In the genomic region with DNA sequence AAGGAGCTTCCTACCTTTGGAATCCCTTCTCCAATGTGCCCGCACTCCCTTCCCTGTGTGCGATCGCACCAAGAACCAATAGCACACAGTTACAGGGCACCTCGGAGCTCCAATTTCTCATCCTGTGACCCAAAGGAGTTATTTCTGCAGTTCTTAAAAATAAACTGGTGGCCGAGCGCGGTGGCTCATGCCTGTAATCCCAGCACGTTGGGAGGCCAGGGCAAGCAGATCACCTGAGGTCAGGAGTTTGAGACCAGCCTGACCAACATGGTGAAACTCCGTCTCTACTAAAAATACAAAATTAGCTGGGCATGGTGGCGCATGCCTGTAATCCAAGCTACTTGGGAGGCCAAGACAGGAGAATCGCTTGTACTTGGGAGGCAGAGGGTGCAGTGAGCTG, we compare ENCODE assay signal across 10 cellular contexts. TPM values are rescaled to one million over a fixed set of nuclear protein-coding genes. Genes with fewer than 3 reads are reported as not detected.
DNase-seq lines count a peak whose midpoint lies in the region; ATAC-seq, FAIRE-seq and TF ChIP-seq lines count a peak whose summit lies in the region.
"Not testable (repeated sequence)": the region's sequence is repeated elsewhere in the genome, so short reads cannot be mapped to it uniquely, and the experiment has no call there.
"Had no signal": no experiment of that assay in that cellular context is flagged by ENCODE, and none has a peak within 500 bp of the region (broad histone marks: within the 10 kb centered on the region; RNA-seq: fewer than 3 reads in every experiment).

No MANE protein-coding gene starts in this region.

- peaks cover 13% of the 10 kb centered on the region; the same call in 1 of the 2 replicates for H4K20me1 ChIP-seq in GM23248 (ENCODE audit: insufficient read depth)
- H4K20me1 ChIP-seq in fibroblast of lung (ENCODE audit: control insufficient read depth, extremely low read depth, insufficient read depth, low read length) = not testable (repeated sequence)

- H3K4me3 Mint-ChIP-seq in mesothelial cell of epicardium = peak overlapping the region; percentile 81

- not testable (repeated sequence) for H4K8ac ChIP-seq in trophoblast cell (ENCODE audit: low read depth, low read length)

- in situ Hi-C loops in GM23248 (cut with MboI) = not testable (repeated sequence)

- H3K4me2 ChIP-seq in A549 = peak overlapping the region; percentile 95; the same call in 1 of the 3 replicates
- peak overlapping the region; percentile 83 for H3K4me2 ChIP-seq in GM23248 (ENCODE audit: unreplicated experiment)
- H3K4me2 ChIP-seq in fibroblast of lung (ENCODE audit: extremely low read depth, insufficient read depth, low read length) = peak overlapping the region; percentile 4
- H3K4me2 ChIP-seq in trophoblast cell (ENCODE audit: low read length) = not testable (repeated sequence)

- H3K9me3 Mint-ChIP-seq in mesothelial cell of epicardium = not testable (repeated sequence)

- 96% methylated on average over 11 of the region's 11 CpGs for WGBS in A549 (ENCODE audit: missing lambda C conversion rate)
- WGBS in GM23248 (ENCODE audit: low coverage in 1 of 2, low lambda C conversion rate in 2 of 2, missing lambda C conversion rate in 2 of 2), 2 experiments = 94% methylated on average over 11 of the region's 11 CpGs
- WGBS in trophoblast cell (ENCODE audit: extremely low coverage, insufficient coverage, insufficient read length) = no CpG with 5 or more reads among the region's 11 CpGs

- not testable (repeated sequence) for ATAC-seq in A549

- H3K23ac ChIP-seq in trophoblast cell (ENCODE audit: low read length) = not testable (repeated sequence)

- H2BK5ac ChIP-seq in trophoblast cell (ENCODE audit: low read depth, low read length, poor library complexity) = not testable (repeated sequence)

- not testable (repeated sequence) for H3K27me3 ChIP-seq in GM23248 (replicated peaks; ENCODE audit: insufficient read depth); NT2/D1 (ENCODE audit: insufficient read depth, insufficient read length); WERI-Rb-1 (ENCODE audit: insufficient read depth, low read depth, severe bottlenecking); adipocyte (replicated peaks; ENCODE audit: control insufficient read depth, insufficient read depth, low read length); fibroblast of lung (ENCODE audit: control insufficient read depth, insufficient read depth, low read length); trophoblast cell (ENCODE audit: insufficient read depth, low read length)

- H3K4me1 ChIP-seq in A549 = peaks cover 13% of the 10 kb centered on the region
- H3K4me1 ChIP-seq in GM23248 (ENCODE audit: insufficient read depth); fibroblast of lung (ENCODE audit: control insufficient read depth, extremely low read depth, insufficient read depth, low read length): not testable (repeated sequence)
- peaks cover 19% of the 10 kb centered on the region for H3K4me1 ChIP-seq in NT2/D1 (ENCODE audit: insufficient read depth, insufficient read length)
- peaks cover 30% of the 10 kb centered on the region for H3K4me1 ChIP-seq in adipocyte (ENCODE audit: control insufficient read depth, insufficient read depth, low read length)
- H3K4me1 ChIP-seq in trophoblast cell (ENCODE audit: control insufficient read depth in 1 of 2, insufficient read depth in 2 of 2, low read length in 2 of 2) = peaks cover 16 to 19% of the 10 kb centered on the region in 2 experiments

- TF ChIP-seq RAD21 in A549 (conservative IDR thresholded peaks at IDR 0.05 in 1 of 2, IDR thresholded peaks at IDR 0.05 in 1 of 2) = not testable (repeated sequence)

- H3K4ac ChIP-seq in trophoblast cell (ENCODE audit: low read depth, low read length) = peak overlapping the region; percentile 44

- H2AK5ac ChIP-seq in trophoblast cell (ENCODE audit: low read length) = not testable (repeated sequence)

- H3K27ac Mint-ChIP-seq in mesothelial cell of epicardium = not testable (repeated sequence)

- H3K79me2 ChIP-seq in GM23248 (ENCODE audit: insufficient read depth) (peaks cover 66% of the 10 kb centered on the region), fibroblast of lung (ENCODE audit: control insufficient read depth, insufficient read depth, low read length) (peaks cover 50% of the 10 kb centered on the region), trophoblast cell (ENCODE audit: control insufficient read depth, insufficient read depth, low read length, poor library complexity) (peaks cover 23% of the 10 kb centered on the region)

- H4K12ac ChIP-seq in trophoblast cell (ENCODE audit: low read depth, low read length) = not testable (repeated sequence)

- not testable (repeated sequence) for H2AFZ ChIP-seq in GM23248; fibroblast of lung (ENCODE audit: low read length); trophoblast cell (ENCODE audit: insufficient read depth, low read length, poor library complexity)

- TF ChIP-seq POLR2A in A549 (IDR thresholded peaks at IDR 0.05; ENCODE audit: low read length) = not testable (repeated sequence)

- not testable (repeated sequence) for H4K91ac ChIP-seq in trophoblast cell (ENCODE audit: low read depth, low read length)

- H3K4me1 Mint-ChIP-seq in mesothelial cell of epicardium = peaks cover 21% of the 10 kb centered on the region

- H3K27ac ChIP-seq in A549; GM23248; fibroblast of lung (ENCODE audit: insufficient read depth, low read length); trophoblast cell (ENCODE audit: low read depth, low read length): not testable (repeated sequence)
- peak overlapping the region; percentile 99 for H3K27ac ChIP-seq in WERI-Rb-1

- TF ChIP-seq EP300 in A549 (IDR thresholded peaks at IDR 0.05) = not testable (repeated sequence)

- not testable (repeated sequence) for H3K36me3 Mint-ChIP-seq in mesothelial cell of epicardium

- not testable (repeated sequence) for H3K36me3 ChIP-seq in GM23248 (ENCODE audit: low read depth); adipocyte (ENCODE audit: control insufficient read depth, insufficient read depth, low read length, severe bottlenecking); fibroblast of lung (ENCODE audit: control insufficient read depth, insufficient read depth, low read length)
- H3K36me3 ChIP-seq in NT2/D1 (ENCODE audit: insufficient read depth, insufficient read length, low read length) = peaks cover 51% of the 10 kb centered on the region
- peaks cover 44% of the 10 kb centered on the region for H3K36me3 ChIP-seq in WERI-Rb-1
- H3K36me3 ChIP-seq in trophoblast cell (ENCODE audit: control insufficient read depth in 1 of 2, insufficient read depth in 2 of 2, low read length in 2 of 2) = peaks cover 12 to 14% of the 10 kb centered on the region in 2 experiments

- peaks cover 16% of the 10 kb centered on the region for H3K79me1 ChIP-seq in trophoblast cell (ENCODE audit: low read length)

- H2BK12ac ChIP-seq in trophoblast cell (ENCODE audit: low read length) = not testable (repeated sequence)

- CTCF ChIA-PET in A549 (lab: Yijun Ruan, JAX) = interaction anchor here (1.5 kb wide), 1 partner anchor 153 kb away, joined by 4 read pairs; no protein-coding TSS in a partner anchor

- peak overlapping the region; percentile 83; the same call in 1 of the 2 replicates for H3K9ac ChIP-seq in GM23248
- peak overlapping the region; percentile 97 for H3K9ac ChIP-seq in NT2/D1 (ENCODE audit: insufficient read length, low read depth)
- H3K9ac ChIP-seq in adipocyte (ENCODE audit: low read length) = peak overlapping the region; percentile 87
- not testable (repeated sequence) for H3K9ac ChIP-seq in fibroblast of lung (ENCODE audit: insufficient read depth, low read length); trophoblast cell (ENCODE audit: low read length)

- not testable (repeated sequence) for H3K18ac ChIP-seq in trophoblast cell (ENCODE audit: low read length)

- not testable (repeated sequence) for H3K14ac ChIP-seq in trophoblast cell (ENCODE audit: low read length)

- not testable (repeated sequence) for H2BK120ac ChIP-seq in trophoblast cell (ENCODE audit: insufficient read depth, low read length, poor library complexity)

- FAIRE-seq in A549 (lab: Jason Lieb, UNC) = not testable (repeated sequence)

- TF ChIP-seq CTCF in A549 (IDR thresholded peaks at IDR 0.05); WERI-Rb-1 (IDR thresholded peaks at IDR 0.05; ENCODE audit: low read depth, low read length); fibroblast of lung (conservative IDR thresholded peaks at IDR 0.05 in 1 of 2, IDR thresholded peaks at IDR 0.05 in 1 of 2; ENCODE audit: low read depth in 1 of 2, low read length in 2 of 2); mesothelial cell of epicardium (IDR thresholded peaks at IDR 0.05; ENCODE audit: unreplicated experiment): not testable (repeated sequence)

- POLR2A ChIA-PET in A549 (lab: Yijun Ruan, JAX) = interaction anchor here (0.5 kb wide), 1 partner anchor 274 kb away, joined by 3 read pairs; no protein-coding TSS in a partner anchor

- not testable (repeated sequence) for H3K9me2 ChIP-seq in GM23248 (ENCODE audit: insufficient read depth)

- H3K9me3 ChIP-seq in A549; GM23248 (ENCODE audit: low read depth); NT2/D1 (ENCODE audit: insufficient read depth, low read length); WERI-Rb-1 (ENCODE audit: severe bottlenecking); adipocyte (ENCODE audit: control insufficient read depth, low read length); fibroblast of lung (ENCODE audit: control insufficient read depth, insufficient read depth, low read depth, low read length); trophoblast cell (ENCODE audit: insufficient read depth, low read depth, low read length): not testable (repeated sequence)

- not testable (repeated sequence) for DNase-seq in A549 (ENCODE audit: low read depth in 1 of 2, low spot score in 1 of 2); GM23248; NT2/D1 (ENCODE audit: low read depth, low spot score); WERI-Rb-1; adipocyte (ENCODE audit: low read depth); fibroblast of lung (ENCODE audit: low read depth in 2 of 2); mesothelial cell of epicardium (ENCODE audit: low spot score in 2 of 2, unreplicated experiment in 2 of 2); trophoblast cell

- H3F3A ChIP-seq in GM23248 (ENCODE audit: insufficient read depth) = not testable (repeated sequence)

- H3K4me3 ChIP-seq in A549; NT2/D1 (ENCODE audit: insufficient read length, low read depth); WERI-Rb-1 (ENCODE audit: low read depth, low read length); fibroblast of lung (replicated peaks in 1 of 4; ENCODE audit: control extremely low read depth in 1 of 4, insufficient read depth in 1 of 4, low read depth in 3 of 4, low read length in 4 of 4); trophoblast cell (ENCODE audit: low read depth, low read length): not testable (repeated sequence)
- H3K4me3 ChIP-seq in GM23248 = peak overlapping the region; percentile 82
- H3K4me3 ChIP-seq in adipocyte (ENCODE audit: low read length) = peak overlapping the region; percentile 89

- H3K27me3 Mint-ChIP-seq in mesothelial cell of epicardium (ENCODE audit: low read depth) = not testable (repeated sequence)

RNA-seq across cellular contexts. Expression of a gene that starts 2.1 kb away (rescaled TPM):
- polyA plus RNA-seq in A549 (2011; rRNA removed) (138 and 185 TPM in 2 replicates), A549 (2017; fragmentation: RNase III; extraction: RNeasy Plus Mini Kit Qiagen cat#74134 plus additional on column Dnase treatment) (91.5 to 108 TPM (median 101 TPM) in 3 replicates), GM23248 (2016; fragmentation: Nextera tagmentation; extraction: Ambion mirVana) (120 and 121 TPM in 2 replicates), fibroblast of lung (168 and 171 TPM in 2 replicates)
- 237 and 255 TPM in 2 replicates for polyA plus RNA-seq in A549 (2012; cell fraction: cytosol; rRNA removed)
- 538 and 609 TPM in 2 replicates for polyA plus RNA-seq in A549 (2012; cell fraction: nucleus; rRNA removed)
- 189 and 205 TPM in 2 replicates for polyA minus RNA-seq in A549 (2011; rRNA and poly(A)+ RNA removed)
- 239 and 240 TPM in 2 replicates for total RNA-seq in GM23248 (2014; rRNA removed; shearing (Covaris generic))
- total RNA-seq in fibroblast of lung (131 and 197 TPM in 2 replicates), mesothelial cell of epicardium (183 to 193 TPM (median 192 TPM) in 3 replicates)
- 106 and 107 TPM in 2 replicates for polyA plus RNA-seq in fibroblast of lung (2012)
- 1,001 and 1,081 TPM in 2 replicates for polyA minus RNA-seq in fibroblast of lung (ENCODE audit: low replicate concordance)
- 96.3 and 98.3 TPM in 2 replicates for polyA plus RNA-seq in trophoblast cell (2013)

RNA-seq across cellular contexts. Expression of a gene that starts 52.2 kb away (rescaled TPM):
- polyA plus RNA-seq in A549 (2011; rRNA removed) = 5.0 and 5.5 TPM in 2 replicates
- polyA plus RNA-seq in A549 (2012; cell fraction: cytosol; rRNA removed) = 16.8 and 24.6 TPM in 2 replicates
- polyA plus RNA-seq in A549 (2012; cell fraction: nucleus; rRNA removed) = 20.1 and 27.2 TPM in 2 replicates
- polyA plus RNA-seq in A549 (2017; fragmentation: RNase III; extraction: RNeasy Plus Mini Kit Qiagen cat#74134 plus additional on column Dnase treatment) = 12.0 to 13.0 TPM (median 12.6 TPM) in 3 replicates
- 6.4 and 7.2 TPM in 2 replicates for polyA minus RNA-seq in A549 (2011; rRNA and poly(A)+ RNA removed)
- 36.0 and 46.6 TPM in 2 replicates for total RNA-seq in GM23248 (2014; rRNA removed; shearing (Covaris generic))
- 28.0 and 28.1 TPM in 2 replicates for polyA plus RNA-seq in GM23248 (2016; fragmentation: Nextera tagmentation; extraction: Ambion mirVana)
- 38.5 and 42.4 TPM in 2 replicates for total RNA-seq in fibroblast of lung
- polyA plus RNA-seq in fibroblast of lung = 14.8 and 21.2 TPM in 2 replicates
- polyA plus RNA-seq in fibroblast of lung (2012) = 27.7 and 32.1 TPM in 2 replicates
- 21.0 and 40.2 TPM in 2 replicates for polyA minus RNA-seq in fibroblast of lung (ENCODE audit: low replicate concordance)
- 33.0 to 37.2 TPM (median 36.0 TPM) in 3 replicates for total RNA-seq in mesothelial cell of epicardium
- 46.7 and 48.1 TPM in 2 replicates for polyA plus RNA-seq in trophoblast cell (2013)
- total RNA-seq: CD8-positive, alpha-beta T cell; naive thymus-derived CD8-positive, alpha-beta T cell had no signal
